ENCODE assay signal across 1 cellular context in genomic region chr1:31042656-31043055, GRCh38.
TF ChIP-seq lines count a peak whose summit lies in the region.

No MANE protein-coding gene starts in this region.

TF ChIP-seq in WTC11, 78 proteins besides CTCF, POLR2A, EP300 and RAD21:
- TF ChIP-seq ZNF121 (CRISPR knock-in tag; IDR thresholded peaks at IDR 0.05) (peak; percentile 84), ATF6 (CRISPR knock-in tag; IDR thresholded peaks at IDR 0.05) (no peak)
